ENCODE assay signal across 8 cellular contexts in the genomic region with DNA sequence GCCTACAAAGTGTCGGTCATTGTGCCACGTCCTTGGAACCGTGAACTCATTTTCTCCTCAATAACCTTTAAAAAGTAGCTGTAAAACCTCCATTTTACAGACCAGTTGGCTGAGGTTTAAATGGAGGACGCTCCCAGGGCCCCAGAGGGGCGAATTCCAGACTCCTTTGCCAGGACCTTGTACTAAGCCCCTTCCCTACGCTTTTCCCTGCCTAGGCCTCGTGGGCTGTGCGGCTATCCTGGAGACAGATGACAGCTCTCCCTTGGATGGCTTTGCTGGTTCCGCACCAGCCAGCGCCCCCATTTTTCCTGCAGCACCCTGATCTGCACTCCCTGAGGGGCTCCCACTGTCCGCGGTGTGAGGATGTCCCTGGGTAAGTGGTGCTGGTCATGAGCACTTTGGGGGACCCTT. TPM values are rescaled to one million over a fixed set of nuclear protein-coding genes. Genes with fewer than 3 reads are reported as not detected.
DNase-seq lines count a peak whose midpoint lies in the region; ATAC-seq, FAIRE-seq and TF ChIP-seq lines count a peak whose summit lies in the region.

No MANE protein-coding gene starts in this region.

- ATAC-seq in SK-N-SH treated with all-trans-retinoic acid at 6 μM for 48 hours: peak; percentile 50

- peaks cover 13% of the 10 kb centered on the region for H3K36me3 Mint-ChIP-seq in progenitor cell of endocrine pancreas (ENCODE audit: insufficient read depth)

- DNase-seq in ELF-1 (ENCODE audit: low read depth, low spot score): peak; percentile 32
- DNase-seq in fibroblast of the aortic adventitia (ENCODE audit: low read depth): no peak
- DNase-seq in progenitor cell of endocrine pancreas (ENCODE audit: low spot score, unreplicated experiment): no peak
- no peak for DNase-seq in stimulated activated CD4-positive, alpha-beta T cell treated with anti-CD3 and anti-CD28 coated beads, Interleukin-15, amount 100 ng/mL, for 24 hours
- no peak for DNase-seq in 8988T
- no peak for DNase-seq in HTR-8/SVneo (ENCODE audit: insufficient read length, low spot score)
- DNase-seq in NCI-H1436 treated with DMSO at 0.1 percent for 48 hours (lab: John Stamatoyannopoulos, UW): no peak

- peaks cover 13% of the 10 kb centered on the region for H3K4me1 Mint-ChIP-seq in progenitor cell of endocrine pancreas (ENCODE audit: low read depth)

- peak overlapping the region; percentile 16 for H3K27ac Mint-ChIP-seq in progenitor cell of endocrine pancreas

- H3K27me3 Mint-ChIP-seq in progenitor cell of endocrine pancreas: peaks cover under 1% of the 10 kb centered on the region

- TF ChIP-seq CTCF in fibroblast of the aortic adventitia (IDR thresholded peaks at IDR 0.05; ENCODE audit: insufficient read depth, low read length) (no peak), progenitor cell of endocrine pancreas (IDR thresholded peaks at IDR 0.05; ENCODE audit: unreplicated experiment) (no peak)

- H3K9me3 Mint-ChIP-seq in progenitor cell of endocrine pancreas (ENCODE audit: low read depth): no peaks in the 10 kb centered on the region

- H3K4me3 Mint-ChIP-seq in progenitor cell of endocrine pancreas (ENCODE audit: low read depth): peak overlapping the region; percentile 80

- FAIRE-seq in HTR-8/SVneo (lab: Jason Lieb, UNC): no peak

- H3K4me3 ChIP-seq in fibroblast of the aortic adventitia (ENCODE audit: low read depth, low read length): peak overlapping the region; percentile 77

TF ChIP-seq in SK-N-SH treated with all-trans-retinoic acid at 6 μM for 48 hours, 23 proteins besides CTCF, POLR2A, EP300 and RAD21:
- TF ChIP-seq ISL1 (CRISPR knock-in tag; IDR thresholded peaks at IDR 0.05) (no peak), POU6F1 (CRISPR knock-in tag; IDR thresholded peaks at IDR 0.05; ENCODE audit: borderline replicate concordance, low read depth) (no peak), SNAI2 (CRISPR knock-in tag; IDR thresholded peaks at IDR 0.05) (no peak), TCF4 (CRISPR knock-in tag; IDR thresholded peaks at IDR 0.05; ENCODE audit: borderline replicate concordance) (no peak), ZC3H10 (CRISPR knock-in tag; IDR thresholded peaks at IDR 0.05) (no peak), ESRRG (CRISPR knock-in tag; IDR thresholded peaks at IDR 0.05) (no peak), PPARA (CRISPR knock-in tag; IDR thresholded peaks at IDR 0.05; ENCODE audit: borderline replicate concordance) (no peak), OSR1 (CRISPR knock-in tag; IDR thresholded peaks at IDR 0.05) (no peak), PATZ1 (CRISPR knock-in tag; IDR thresholded peaks at IDR 0.05; ENCODE audit: borderline replicate concordance) (no peak), CREB5 (CRISPR knock-in tag; IDR thresholded peaks at IDR 0.05; ENCODE audit: low read depth) (no peak), ZFP3 (CRISPR knock-in tag; IDR thresholded peaks at IDR 0.05) (no peak), ZNF565 (CRISPR knock-in tag; conservative IDR thresholded peaks at IDR 0.05; ENCODE audit: low read depth) (no peak), RARB (CRISPR knock-in tag; IDR thresholded peaks at IDR 0.05) (no peak), ZFP30 (CRISPR knock-in tag; IDR thresholded peaks at IDR 0.05) (no peak), BACH2 (CRISPR knock-in tag; IDR thresholded peaks at IDR 0.05; ENCODE audit: borderline replicate concordance) (no peak), ZNF70 (CRISPR knock-in tag; IDR thresholded peaks at IDR 0.05) (no peak)
- TF ChIP-seq, protein P1, sequence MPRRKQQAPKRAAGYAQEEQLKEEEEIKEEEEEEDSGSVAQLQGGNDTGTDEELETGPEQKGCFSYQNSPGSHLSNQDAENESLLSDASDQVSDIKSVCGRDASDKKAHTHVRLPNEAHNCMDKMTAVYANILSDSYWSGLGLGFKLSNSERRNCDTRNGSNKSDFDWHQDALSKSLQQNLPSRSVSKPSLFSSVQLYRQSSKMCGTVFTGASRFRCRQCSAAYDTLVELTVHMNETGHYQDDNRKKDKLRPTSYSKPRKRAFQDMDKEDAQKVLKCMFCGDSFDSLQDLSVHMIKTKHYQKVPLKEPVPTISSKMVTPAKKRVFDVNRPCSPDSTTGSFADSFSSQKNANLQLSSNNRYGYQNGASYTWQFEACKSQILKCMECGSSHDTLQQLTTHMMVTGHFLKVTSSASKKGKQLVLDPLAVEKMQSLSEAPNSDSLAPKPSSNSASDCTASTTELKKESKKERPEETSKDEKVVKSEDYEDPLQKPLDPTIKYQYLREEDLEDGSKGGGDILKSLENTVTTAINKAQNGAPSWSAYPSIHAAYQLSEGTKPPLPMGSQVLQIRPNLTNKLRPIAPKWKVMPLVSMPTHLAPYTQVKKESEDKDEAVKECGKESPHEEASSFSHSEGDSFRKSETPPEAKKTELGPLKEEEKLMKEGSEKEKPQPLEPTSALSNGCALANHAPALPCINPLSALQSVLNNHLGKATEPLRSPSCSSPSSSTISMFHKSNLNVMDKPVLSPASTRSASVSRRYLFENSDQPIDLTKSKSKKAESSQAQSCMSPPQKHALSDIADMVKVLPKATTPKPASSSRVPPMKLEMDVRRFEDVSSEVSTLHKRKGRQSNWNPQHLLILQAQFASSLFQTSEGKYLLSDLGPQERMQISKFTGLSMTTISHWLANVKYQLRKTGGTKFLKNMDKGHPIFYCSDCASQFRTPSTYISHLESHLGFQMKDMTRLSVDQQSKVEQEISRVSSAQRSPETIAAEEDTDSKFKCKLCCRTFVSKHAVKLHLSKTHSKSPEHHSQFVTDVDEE (CRISPR knock-in tag; IDR thresholded peaks at IDR 0.05): no peak

RNA-seq across cellular contexts. Expression of gene SNHG17, which starts 12.1 kb away (rescaled TPM):
- 7.4 and 8.4 TPM in 2 replicates for total RNA-seq in fibroblast of the aortic adventitia (ENCODE audit: low replicate concordance)
- total RNA-seq in progenitor cell of endocrine pancreas: 31.6 and 37.1 TPM in 2 replicates

RNA-seq across cellular contexts. Expression of gene RALGAPB, which starts 25.4 kb away (rescaled TPM):
- total RNA-seq in fibroblast of the aortic adventitia (ENCODE audit: low replicate concordance) (48.7 and 49.0 TPM in 2 replicates), progenitor cell of endocrine pancreas (42.3 and 43.4 TPM in 2 replicates)
